ENCODE assay signal across 12 cellular contexts in genomic region chr7:100367676-100368613, GRCh38. TPM values are rescaled to one million over a fixed set of nuclear protein-coding genes. Genes with fewer than 3 reads are reported as not detected.
DNase-seq lines count a peak whose midpoint lies in the region; ATAC-seq and TF ChIP-seq lines count a peak whose summit lies in the region.
"Had no signal": no experiment of that assay in that cellular context is flagged by ENCODE, and none has a peak within 500 bp of the region (broad histone marks: within the 10 kb centered on the region; RNA-seq: fewer than 3 reads in every experiment).

No MANE protein-coding gene starts in this region.

- H3K4me3 Mint-ChIP-seq in activated naive CD8-positive, alpha-beta T cell treated with anti-CD3 and anti-CD28 coated beads, Interleukin-2, amount 10 ng/mL, durations not matched to agents 7 days and 5 days, result no peak overlapping the region
- H3K4me3 Mint-ChIP-seq in memory B cell, result peak overlapping the region; percentile 47

- TF ChIP-seq POLR2A in upper lobe of left lung (IDR thresholded peaks at IDR 0.05), result peak in 1 of 4 donors; percentile 39

- no peak for ATAC-seq in activated naive CD8-positive, alpha-beta T cell treated with anti-CD3 and anti-CD28 coated beads, Interleukin-2, amount 10 ng/mL, durations not matched to agents 7 days and 5 days (ENCODE audit: low read depth)
- ATAC-seq in memory B cell (ENCODE audit: low read depth), result peak; percentile 45
- no peak for ATAC-seq in upper lobe of left lung (ENCODE audit: low FRiP score in 2 of 2)
- no peak for ATAC-seq in HG03354 (IDR thresholded peaks at IDR 0.05; ENCODE audit: poor library complexity, severe bottlenecking, unreplicated experiment)
- ATAC-seq in GM21737 (IDR thresholded peaks at IDR 0.05; ENCODE audit: unreplicated experiment), result no peak
- ATAC-seq: gastroesophageal sphincter had no signal

- no peaks in the 10 kb centered on the region for H3K9me3 ChIP-seq in right atrium auricular region
- no peaks in the 10 kb centered on the region for H3K9me3 ChIP-seq in upper lobe of left lung
- H3K9me3 ChIP-seq: gastroesophageal sphincter had no signal

- H3K4me3 ChIP-seq in right atrium auricular region, result no peak overlapping the region
- H3K4me3 ChIP-seq in upper lobe of left lung, result no peak overlapping the region
- H3K4me3 ChIP-seq: gastroesophageal sphincter had no signal

- WGBS in upper lobe of left lung, 2 donors, result 77 to 83% methylated on average over 10 to 12 of the region's 12 CpGs

- no peak for TF ChIP-seq EP300 in upper lobe of left lung (IDR thresholded peaks at IDR 0.05)

- no peaks in the 10 kb centered on the region for H3K27me3 ChIP-seq in right atrium auricular region
- H3K27me3 ChIP-seq in upper lobe of left lung, result no peaks in the 10 kb centered on the region
- H3K27me3 ChIP-seq: gastroesophageal sphincter had no signal

- DNase-seq in cardiac septum (ENCODE audit: low spot score) (peak; percentile 70), right atrium auricular region (ENCODE audit: low spot score) (no peak), memory B cell (ENCODE audit: low spot score in 2 of 2) (peak; percentile 60 to 68), upper lobe of left lung (no peak), DMS79 (lab: John Stamatoyannopoulos, UW) (no peak)
- no peak for DNase-seq in activated naive CD8-positive, alpha-beta T cell treated with anti-CD3 and anti-CD28 coated beads, Interleukin-2, amount 10 ng/mL, durations not matched to agents 7 days and 5 days
- DNase-seq: mammary epithelial cell; NCI-H748 treated with DMSO at 0.1 percent for 48 hours; stimulated activated naive CD4-positive, alpha-beta T cell had no signal

- peaks cover 36% of the 10 kb centered on the region for H3K4me1 Mint-ChIP-seq in activated naive CD8-positive, alpha-beta T cell treated with anti-CD3 and anti-CD28 coated beads, Interleukin-2, amount 10 ng/mL, durations not matched to agents 7 days and 5 days
- peaks cover 43% of the 10 kb centered on the region for H3K4me1 Mint-ChIP-seq in memory B cell

- POLR2A ChIA-PET in activated naive CD8-positive, alpha-beta T cell treated with anti-CD3 and anti-CD28 coated beads, Interleukin-2, amount 10 ng/mL, durations not matched to agents 7 days and 5 days (lab: Charles Lee), result interaction anchor here (0.7 to 1.3 kb wide), 3 partner anchors 15 to 259 kb away, joined by 3 to 8 read pairs (median 5); no protein-coding TSS in a partner anchor

- H3K27ac ChIP-seq in right atrium auricular region, result no peak overlapping the region
- H3K27ac ChIP-seq in upper lobe of left lung, result peak overlapping the region; percentile 78 to 84 (median 82)

- intact Hi-C loops in cardiac septum (cut with DNase I), result no loop called here

- H3K36me3 ChIP-seq in right atrium auricular region, result no peaks in the 10 kb centered on the region
- peaks cover 0 to 22% (median 0%) of the 10 kb centered on the region in 4 donors for H3K36me3 ChIP-seq in upper lobe of left lung

- H3K36me3 Mint-ChIP-seq in activated naive CD8-positive, alpha-beta T cell treated with anti-CD3 and anti-CD28 coated beads, Interleukin-2, amount 10 ng/mL, durations not matched to agents 7 days and 5 days, result peaks cover 19% of the 10 kb centered on the region
- H3K36me3 Mint-ChIP-seq in memory B cell, result peaks cover 9% of the 10 kb centered on the region

- H3K4me1 ChIP-seq in right atrium auricular region, result peaks cover 0 to 3% of the 10 kb centered on the region in 2 donors
- peaks cover 9 to 24% (median 20%) of the 10 kb centered on the region in 4 donors for H3K4me1 ChIP-seq in upper lobe of left lung

- TF ChIP-seq CTCF in right atrium auricular region (IDR thresholded peaks at IDR 0.05) (no peak), upper lobe of left lung (IDR thresholded peaks at IDR 0.05) (no peak)

- no peaks in the 10 kb centered on the region for H3K9me3 Mint-ChIP-seq in activated naive CD8-positive, alpha-beta T cell treated with anti-CD3 and anti-CD28 coated beads, Interleukin-2, amount 10 ng/mL, durations not matched to agents 7 days and 5 days
- H3K9me3 Mint-ChIP-seq in memory B cell, result no peaks in the 10 kb centered on the region

- no peaks in the 10 kb centered on the region for H3K27me3 Mint-ChIP-seq in activated naive CD8-positive, alpha-beta T cell treated with anti-CD3 and anti-CD28 coated beads, Interleukin-2, amount 10 ng/mL, durations not matched to agents 7 days and 5 days
- H3K27me3 Mint-ChIP-seq in memory B cell, result no peaks in the 10 kb centered on the region

- peak overlapping the region; percentile 84 for H3K27ac Mint-ChIP-seq in activated naive CD8-positive, alpha-beta T cell treated with anti-CD3 and anti-CD28 coated beads, Interleukin-2, amount 10 ng/mL, durations not matched to agents 7 days and 5 days
- H3K27ac Mint-ChIP-seq in memory B cell, result peak overlapping the region; percentile 94

RNA-seq across cellular contexts. Expression of gene PILRA, which starts 5.3 kb away (rescaled TPM):
- total RNA-seq in cardiac septum, result 2.3 TPM
- total RNA-seq in right atrium auricular region, result 1 to 10 TPM; 2.6 to 6.2 TPM
- 1 to 10 TPM; 4.1 to 5.1 TPM for total RNA-seq in activated naive CD8-positive, alpha-beta T cell treated with anti-CD3 and anti-CD28 coated beads, Interleukin-2, amount 10 ng/mL, durations not matched to agents 7 days and 5 days
- 10 to 100 TPM; 15.2 to 52.4 (median 24.2) TPM for total RNA-seq in upper lobe of left lung

RNA-seq across cellular contexts. Expression of gene PILRB, which starts 10.0 kb away (rescaled TPM):
- total RNA-seq in cardiac septum (11.6 TPM), right atrium auricular region (1 to 10 TPM; 9.3 to 9.8 TPM), upper lobe of left lung (100 to 1,000 TPM in 1 of 6 donors, 10 to 100 TPM in 5; 18.4 to 259 (median 39.9) TPM)
- 10 to 100 TPM; 91.3 to 96.4 TPM for total RNA-seq in activated naive CD8-positive, alpha-beta T cell treated with anti-CD3 and anti-CD28 coated beads, Interleukin-2, amount 10 ng/mL, durations not matched to agents 7 days and 5 days

Comparison
In these comparisons a context has a peak if more than half of its experiments do, and no peak if none do; other contexts are left out.
1. DNase-seq: peak in cardiac septum (single experiment) and memory B cell (2 of 2); none in right atrium auricular region (single experiment), activated naive CD8-positive, alpha-beta T cell treated with anti-CD3 and anti-CD28 coated beads, Interleukin-2, amount 10 ng/mL, durations not matched to agents 7 days and 5 days (single experiment), upper lobe of left lung (0 of 2) and DMS79 (single experiment).
2. H3K27ac ChIP-seq: peak in upper lobe of left lung (4 of 4); none in right atrium auricular region (0 of 2).